In genomic region chr1:17559618-17560419, GRCh38 we compare ENCODE assay signal across 1 cellular context.
TF ChIP-seq lines count a peak whose summit lies in the region.

No MANE protein-coding gene starts in this region.

TF ChIP-seq in H1, 55 proteins besides CTCF, POLR2A, EP300 and RAD21:
- TF ChIP-seq EGR1 (IDR thresholded peaks at IDR 0.05; ENCODE audit: borderline replicate concordance, low read depth, low read length), result no peak
- TF ChIP-seq CHD7 (IDR thresholded peaks at IDR 0.05; ENCODE audit: insufficient replicate concordance, low read length), result no peak
